Comparison of ENCODE assay signal across 16 cellular contexts in the genomic region with DNA sequence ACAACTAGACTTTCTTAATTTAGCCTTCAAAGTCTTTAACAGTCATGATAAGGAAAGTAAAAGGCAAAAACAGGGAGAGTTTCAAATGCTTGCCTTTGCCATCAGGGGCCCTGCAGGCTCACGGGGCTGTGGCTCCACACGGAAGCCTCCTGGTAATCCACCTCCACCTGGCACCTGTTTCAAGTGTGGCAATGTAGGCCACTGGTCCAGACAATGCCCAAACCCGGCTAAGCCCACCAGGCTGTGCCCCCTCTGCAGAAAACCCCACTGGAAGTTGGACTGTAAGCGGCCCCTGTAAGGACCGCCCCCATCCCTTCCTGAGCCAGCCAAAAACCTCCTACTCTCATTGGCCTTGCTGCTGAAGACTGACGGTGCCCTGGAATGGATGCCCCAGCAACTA. TPM values are rescaled to one million over a fixed set of nuclear protein-coding genes. Genes with fewer than 3 reads are reported as not detected.
A peak's percentile ranks its signal among the peaks of the same experiment; 100 is the strongest.
DNase-seq lines count a peak whose midpoint lies in the region; TF ChIP-seq lines count a peak whose summit lies in the region.
"Had no signal": no experiment of that assay in that cellular context is flagged by ENCODE, and none has a peak within 500 bp of the region (broad histone marks: within the 10 kb centered on the region; RNA-seq: fewer than 3 reads in every experiment).

No MANE protein-coding gene starts in this region.

- no peaks in the 10 kb centered on the region for H3K27me3 Mint-ChIP-seq in type B pancreatic cell
- H3K27me3 Mint-ChIP-seq in nephron progenitor cell (ENCODE audit: low read depth, poor library complexity) = peaks cover 3% of the 10 kb centered on the region
- H3K27me3 Mint-ChIP-seq: B cell; CD4-positive, alpha-beta T cell had no signal

- H3K4me3 Mint-ChIP-seq in type B pancreatic cell = no peak overlapping the region
- no peak overlapping the region for H3K4me3 Mint-ChIP-seq in nephron progenitor cell
- H3K4me3 Mint-ChIP-seq: B cell; CD4-positive, alpha-beta T cell had no signal

- no peaks in the 10 kb centered on the region for H3K9me3 ChIP-seq in colonic mucosa
- H3K9me3 ChIP-seq: HAP-1 had no signal

- H3K27ac Mint-ChIP-seq in type B pancreatic cell = no peak overlapping the region
- H3K27ac Mint-ChIP-seq in nephron progenitor cell = no peak overlapping the region
- H3K27ac Mint-ChIP-seq: B cell; CD4-positive, alpha-beta T cell had no signal

- H3K9me3 Mint-ChIP-seq in type B pancreatic cell (peaks cover 21% of the 10 kb centered on the region), nephron progenitor cell (peaks cover 46% of the 10 kb centered on the region)

- H3K36me3 Mint-ChIP-seq in type B pancreatic cell (peaks cover 14% of the 10 kb centered on the region), nephron progenitor cell (ENCODE audit: low read depth) (peaks cover 54% of the 10 kb centered on the region)

- H3K27me3 ChIP-seq in colonic mucosa = no peaks in the 10 kb centered on the region

- H3K9ac ChIP-seq in colonic mucosa (ENCODE audit: low read depth in 2 of 2, low read length in 2 of 2) = no peak overlapping the region

- no peak for TF ChIP-seq CTCF in colonic mucosa (IDR thresholded peaks at IDR 0.05)
- no peak for TF ChIP-seq CTCF in type B pancreatic cell (conservative IDR thresholded peaks at IDR 0.05)
- TF ChIP-seq CTCF in nephron progenitor cell (IDR thresholded peaks at IDR 0.05) = no peak

- no peaks in the 10 kb centered on the region for H3K36me3 ChIP-seq in colonic mucosa
- H3K36me3 ChIP-seq: HAP-1 had no signal

- H3K4me1 ChIP-seq in colonic mucosa = no peaks in the 10 kb centered on the region
- H3K4me1 ChIP-seq: HAP-1 had no signal

- H3K4me3 ChIP-seq in colonic mucosa = no peak overlapping the region
- H3K4me3 ChIP-seq: HAP-1 had no signal

- intact Hi-C loops in colonic mucosa (cut with DNase I) = no loop called here

- no peak overlapping the region for H3K27ac ChIP-seq in colonic mucosa

- peak; percentile 4 for DNase-seq in activated CD8-positive, alpha-beta memory T cell treated with anti-CD3 and anti-CD28 coated beads, Interleukin-2, amount 50 U/mL, for 48 hours
- peak; percentile 5 for DNase-seq in colonic mucosa
- peak; percentile 21 for DNase-seq in islet precursor cell
- peak; percentile 25 for DNase-seq in type B pancreatic cell (ENCODE audit: extremely low spot score, unreplicated experiment)
- DNase-seq in SKM-1 (lab: John Stamatoyannopoulos, UW; ENCODE audit: unreplicated experiment) = no peak
- no peak for DNase-seq in nephron progenitor cell
- no peak for DNase-seq in NCI-H2107 (lab: John Stamatoyannopoulos, UW)
- DNase-seq: C1 segment of cervical spinal cord; CD4-positive, alpha-beta T cell; DMS153; DMS79 treated with DMSO at 0.1 percent for 48 hours; EL had no signal

- H3K4me1 Mint-ChIP-seq in type B pancreatic cell (ENCODE audit: unreplicated experiment) (no peaks in the 10 kb centered on the region), nephron progenitor cell (peaks cover 10% of the 10 kb centered on the region)
- H3K4me1 Mint-ChIP-seq: B cell had no signal

RNA-seq across cellular contexts. Expression of gene VN1R5, which starts 32.5 kb away (rescaled TPM):
- total RNA-seq in colonic mucosa (not detected), type B pancreatic cell (ENCODE audit: low replicate concordance) (not detected in 2 replicates)
- total RNA-seq: B cell; CD4-positive, alpha-beta T cell; H1; HepG2 had no signal

RNA-seq across cellular contexts. Expression of gene ZNF496, which starts 43.3 kb away (rescaled TPM):
- 10 to 100 TPM; 11.7 to 15.6 TPM for total RNA-seq in colonic mucosa
- 24.3 and 47.1 TPM in 2 replicates for total RNA-seq in type B pancreatic cell (ENCODE audit: low replicate concordance)

Comparison
In these comparisons a context has a peak if more than half of its experiments do, and no peak if none do; other contexts are left out.
1. DNase-seq: peak in activated CD8-positive, alpha-beta memory T cell treated with anti-CD3 and anti-CD28 coated beads, Interleukin-2, amount 50 U/mL, for 48 hours (single experiment), colonic mucosa (single experiment), islet precursor cell (single experiment) and type B pancreatic cell (single experiment); none in SKM-1 (single experiment), nephron progenitor cell (single experiment) and NCI-H2107 (single experiment).